19 cellular contexts compared by ENCODE assay signal in genomic region chr2:203714112-203714511, GRCh38. TPM values are rescaled to one million over a fixed set of nuclear protein-coding genes. Genes with fewer than 3 reads are reported as not detected.
DNase-seq lines count a peak whose midpoint lies in the region; ATAC-seq, FAIRE-seq and TF ChIP-seq lines count a peak whose summit lies in the region.
"Had no signal": no experiment of that assay in that cellular context is flagged by ENCODE, and none has a peak within 500 bp of the region (broad histone marks: within the 10 kb centered on the region; RNA-seq: fewer than 3 reads in every experiment).

No MANE protein-coding gene starts in this region.

- H3K36me3 ChIP-seq in endothelial cell of umbilical vein (ENCODE audit: control insufficient read depth in 2 of 2, extremely low read depth in 1 of 2, insufficient read depth in 2 of 2, low read length in 2 of 2) (no peaks in the 10 kb centered on the region), neural progenitor cell (no peaks in the 10 kb centered on the region)
- H3K36me3 ChIP-seq: prostate gland, thoracic aorta had no signal

- no peaks in the 10 kb centered on the region for H3K9me1 ChIP-seq in endothelial cell of umbilical vein (replicated peaks; ENCODE audit: control insufficient read depth, extremely low read depth, insufficient read depth, low read length)

- FAIRE-seq in endothelial cell of umbilical vein (lab: Jason Lieb, UNC): no peak
- FAIRE-seq: G401.6, keratinocyte had no signal

- H3K4me1 Mint-ChIP-seq in activated T-cell treated with anti-CD3 and anti-CD28 coated beads, Interleukin-2, amount 50 U/mL, for 24 hours (ENCODE audit: low read depth): peaks cover 93% of the 10 kb centered on the region
- H3K4me1 Mint-ChIP-seq in T-helper 17 cell: peaks cover 78% of the 10 kb centered on the region
- peaks cover 14% of the 10 kb centered on the region for H3K4me1 Mint-ChIP-seq in neural progenitor cell
- no peaks in the 10 kb centered on the region for H3K4me1 Mint-ChIP-seq in type B pancreatic cell (ENCODE audit: unreplicated experiment)

- no peak overlapping the region for H2AFZ ChIP-seq in endothelial cell of umbilical vein (ENCODE audit: low read depth, low read length)
- no peak overlapping the region for H2AFZ ChIP-seq in neural progenitor cell (replicated peaks)

- peaks cover 12% of the 10 kb centered on the region for H3K4me1 ChIP-seq in endothelial cell of umbilical vein (ENCODE audit: control insufficient read depth, extremely low read depth, insufficient read depth, low read length)
- H3K4me1 ChIP-seq in neural progenitor cell: peaks cover 19% of the 10 kb centered on the region
- H3K4me1 ChIP-seq: prostate gland had no signal

- H4K20me1 ChIP-seq in endothelial cell of umbilical vein (replicated peaks; ENCODE audit: control insufficient read depth, extremely low read depth, insufficient read depth, low read length) (no peaks in the 10 kb centered on the region), neural progenitor cell (ENCODE audit: low read depth) (no peaks in the 10 kb centered on the region)

- no peak overlapping the region for H3K27ac ChIP-seq in endothelial cell of umbilical vein (ENCODE audit: insufficient read depth, low read depth, low read length)
- H3K27ac ChIP-seq in neural progenitor cell: no peak overlapping the region
- H3K27ac ChIP-seq: prostate gland, thoracic aorta had no signal

- H3K27me3 Mint-ChIP-seq in activated T-cell treated with anti-CD3 and anti-CD28 coated beads, Interleukin-2, amount 50 U/mL, for 24 hours: no peaks in the 10 kb centered on the region
- H3K27me3 Mint-ChIP-seq in T-helper 17 cell (no peaks in the 10 kb centered on the region), neural progenitor cell (ENCODE audit: insufficient read depth, low read depth) (peaks cover 5% of the 10 kb centered on the region), type B pancreatic cell (peaks cover under 1% of the 10 kb centered on the region)

- dilution Hi-C loops in endothelial cell of umbilical vein (cut with MboI; ENCODE audit: extremely low pct_ligation_motif_present, low sequenced_read_pairs): no loop called here

- no peak overlapping the region for H3K4me2 ChIP-seq in endothelial cell of umbilical vein (ENCODE audit: insufficient read depth, low read length)
- H3K4me2 ChIP-seq in neural progenitor cell: peak overlapping the region; percentile 38

- H3K36me3 Mint-ChIP-seq in activated T-cell treated with anti-CD3 and anti-CD28 coated beads, Interleukin-2, amount 50 U/mL, for 24 hours (ENCODE audit: low read depth): peaks cover 97% of the 10 kb centered on the region
- peaks cover 30% of the 10 kb centered on the region for H3K36me3 Mint-ChIP-seq in T-helper 17 cell (ENCODE audit: low read depth)
- H3K36me3 Mint-ChIP-seq in neural progenitor cell: no peaks in the 10 kb centered on the region
- H3K36me3 Mint-ChIP-seq in type B pancreatic cell: no peaks in the 10 kb centered on the region

- peak overlapping the region; percentile 93 for H3K4me3 Mint-ChIP-seq in activated T-cell treated with anti-CD3 and anti-CD28 coated beads, Interleukin-2, amount 50 U/mL, for 24 hours
- peak overlapping the region; percentile 84 for H3K4me3 Mint-ChIP-seq in T-helper 17 cell
- H3K4me3 Mint-ChIP-seq in neural progenitor cell: no peak overlapping the region
- H3K4me3 Mint-ChIP-seq in type B pancreatic cell: no peak overlapping the region

- H3K9ac ChIP-seq in endothelial cell of umbilical vein (replicated peaks; ENCODE audit: extremely low read depth, insufficient read depth, low read length) (no peak overlapping the region), neural progenitor cell (no peak overlapping the region)

- no peak for TF ChIP-seq POLR2A in endothelial cell of umbilical vein (IDR thresholded peaks at IDR 0.05; ENCODE audit: low read depth, low read length)

- BruUV-seq in endothelial cell of umbilical vein (replicated peaks; lab: Mats Ljungman, UMichigan): no TSS peak

- ATAC-seq in T-helper 17 cell: no peak
- ATAC-seq in GM18520 (IDR thresholded peaks at IDR 0.05; ENCODE audit: unreplicated experiment): no peak

- DNase-seq in activated T-cell treated with anti-CD3 and anti-CD28 coated beads, Interleukin-2, amount 50 U/mL, for 24 hours: no peak
- DNase-seq in activated T-cell treated with anti-CD3 and anti-CD28 coated beads, Interleukin-2, amount 50 U/mL, for 48 hours: no peak
- DNase-seq in T-helper 17 cell (no peak), endothelial cell of umbilical vein (ENCODE audit: low read depth, low spot score) (peak; percentile 55), neural progenitor cell (ENCODE audit: low spot score) (no peak), type B pancreatic cell (ENCODE audit: extremely low spot score, unreplicated experiment) (no peak)
- DNase-seq in central memory CD4-positive, alpha-beta T cell: no peak
- DNase-seq: amniotic stem cell, COR-L47, glutamatergic neuron, NCI-H1105, SHP77 treated with DMSO at 0.1 percent for 48 hours had no signal

- TF ChIP-seq CTCF in endothelial cell of umbilical vein (IDR thresholded peaks at IDR 0.05; ENCODE audit: extremely low read depth in 1 of 2, insufficient read depth in 1 of 2, low read depth in 1 of 2, low read length in 2 of 2) (no peak), neural progenitor cell (IDR thresholded peaks at IDR 0.05) (no peak), type B pancreatic cell (conservative IDR thresholded peaks at IDR 0.05) (no peak)

- H3K27ac Mint-ChIP-seq in activated T-cell treated with anti-CD3 and anti-CD28 coated beads, Interleukin-2, amount 50 U/mL, for 24 hours: peak overlapping the region; percentile 97
- peak overlapping the region; percentile 99 for H3K27ac Mint-ChIP-seq in T-helper 17 cell
- no peak overlapping the region for H3K27ac Mint-ChIP-seq in neural progenitor cell
- H3K27ac Mint-ChIP-seq in type B pancreatic cell: no peak overlapping the region

- H3K9me3 ChIP-seq in T-helper 17 cell (ENCODE audit: control insufficient read depth, low read length, poor library complexity, severe bottlenecking) (no peaks in the 10 kb centered on the region), endothelial cell of umbilical vein (replicated peaks; ENCODE audit: control insufficient read depth, insufficient read depth, low read length) (no peaks in the 10 kb centered on the region), neural progenitor cell (ENCODE audit: low read depth) (no peaks in the 10 kb centered on the region)
- H3K9me3 ChIP-seq: prostate gland, thoracic aorta had no signal

- intact Hi-C loops in endothelial cell of umbilical vein (cut with micrococcal nuclease): no loop called here

- peaks cover 6% of the 10 kb centered on the region for H3F3A ChIP-seq in neural progenitor cell (ENCODE audit: low read depth)

- peaks cover 4% of the 10 kb centered on the region for H3K9me3 Mint-ChIP-seq in activated T-cell treated with anti-CD3 and anti-CD28 coated beads, Interleukin-2, amount 50 U/mL, for 24 hours
- H3K9me3 Mint-ChIP-seq in neural progenitor cell (no peaks in the 10 kb centered on the region), type B pancreatic cell (no peaks in the 10 kb centered on the region)

- H3K4me3 ChIP-seq in endothelial cell of umbilical vein (replicated peaks in 1 of 3; ENCODE audit: insufficient read depth in 1 of 3, low read depth in 1 of 3, low read length in 3 of 3): no peak overlapping the region
- H3K4me3 ChIP-seq in neural progenitor cell: no peak overlapping the region
- H3K4me3 ChIP-seq: prostate gland, thoracic aorta had no signal

- POLR2A ChIA-PET in endothelial cell of umbilical vein (lab: Charles Lee): no interaction called here

- no peaks in the 10 kb centered on the region for H3K27me3 ChIP-seq in endothelial cell of umbilical vein (ENCODE audit: control insufficient read depth in 2 of 2, insufficient read depth in 2 of 2, low read length in 2 of 2)
- no peaks in the 10 kb centered on the region for H3K27me3 ChIP-seq in neural progenitor cell

- CTCF ChIA-PET in endothelial cell of umbilical vein (lab: Charles Lee): interaction anchor here (1.0 kb wide), 1 partner anchor 102 kb away, joined by 4 read pairs; no protein-coding TSS in a partner anchor

- H3K79me2 ChIP-seq in endothelial cell of umbilical vein (ENCODE audit: control insufficient read depth, insufficient read depth, low read length) (no peaks in the 10 kb centered on the region), neural progenitor cell (ENCODE audit: low read depth) (no peaks in the 10 kb centered on the region)

TF ChIP-seq in endothelial cell of umbilical vein, 7 proteins besides CTCF, POLR2A, EP300 and RAD21:
- TF ChIP-seq MYC (IDR thresholded peaks at IDR 0.05; ENCODE audit: low read depth, low read length) (no peak), EZH2 (IDR thresholded peaks at IDR 0.05; ENCODE audit: borderline replicate concordance, low read depth, low read length, severe bottlenecking) (no peak), JUN (IDR thresholded peaks at IDR 0.05; ENCODE audit: borderline replicate concordance, insufficient read depth, insufficient read length, low read depth) (no peak), MAX (IDR thresholded peaks at IDR 0.05; ENCODE audit: insufficient read depth, insufficient read length) (no peak), FOS (IDR thresholded peaks at IDR 0.05; ENCODE audit: borderline replicate concordance, insufficient read depth, low read length) (no peak), POLR2AphosphoS5 (IDR thresholded peaks at IDR 0.05; ENCODE audit: insufficient read depth, low read depth, low read length) (no peak), GATA2 (IDR thresholded peaks at IDR 0.05; ENCODE audit: insufficient read depth, insufficient read length, low read depth, low read length) (no peak)

RNA-seq across cellular contexts. Expression of gene CD28, which starts 7.7 kb away (rescaled TPM):
- 100 to 1,000 TPM; 174 to 177 TPM for total RNA-seq in T-helper 17 cell
- 0.15 TPM in 1 of 2 replicates, not detected in the other for total RNA-seq in endothelial cell of umbilical vein
- polyA plus RNA-seq in endothelial cell of umbilical vein: not detected in 2 replicates
- not detected in 2 replicates for polyA plus RNA-seq in endothelial cell of umbilical vein (2011; cell fraction: cytosol; rRNA removed)
- polyA plus RNA-seq in endothelial cell of umbilical vein (2011; cell fraction: nucleus; rRNA removed): not detected in 2 replicates
- not detected in 2 replicates for polyA plus RNA-seq in endothelial cell of umbilical vein (2012)
- polyA minus RNA-seq in endothelial cell of umbilical vein: 0.04 TPM in 1 of 2 replicates, not detected in the other
- polyA minus RNA-seq in endothelial cell of umbilical vein (2011; cell fraction: cytosol; rRNA and poly(A)+ RNA removed): not detected
- not detected in 2 replicates for polyA minus RNA-seq in endothelial cell of umbilical vein (2011; cell fraction: nucleus; rRNA and poly(A)+ RNA removed)
- not detected in 2 replicates for total RNA-seq in neural progenitor cell (ENCODE audit: low replicate concordance)
- 0.17 TPM in 1 of 2 replicates, not detected in the other for total RNA-seq in type B pancreatic cell (ENCODE audit: low replicate concordance)
- total RNA-seq: epithelial cell of proximal tubule had no signal
- polyA plus RNA-seq: AG04450 had no signal

Comparison
In these comparisons a context has a peak if more than half of its experiments do, and no peak if none do; other contexts are left out.
1. H3K27ac Mint-ChIP-seq: peak in activated T-cell treated with anti-CD3 and anti-CD28 coated beads, Interleukin-2, amount 50 U/mL, for 24 hours (single experiment) and T-helper 17 cell (single experiment); none in neural progenitor cell (single experiment) and type B pancreatic cell (single experiment).
2. H3K4me3 Mint-ChIP-seq: peak in activated T-cell treated with anti-CD3 and anti-CD28 coated beads, Interleukin-2, amount 50 U/mL, for 24 hours (single experiment) and T-helper 17 cell (single experiment); none in neural progenitor cell (single experiment) and type B pancreatic cell (single experiment).
3. RNA of gene CD28, which starts 7.7 kb away (total RNA-seq): 174 to 177 TPM in T-helper 17 cell; 0.17 TPM in type B pancreatic cell, 0.15 TPM in endothelial cell of umbilical vein and not detected in neural progenitor cell; every median in the first group is over 100 times any median in the second.